In the genomic region with DNA sequence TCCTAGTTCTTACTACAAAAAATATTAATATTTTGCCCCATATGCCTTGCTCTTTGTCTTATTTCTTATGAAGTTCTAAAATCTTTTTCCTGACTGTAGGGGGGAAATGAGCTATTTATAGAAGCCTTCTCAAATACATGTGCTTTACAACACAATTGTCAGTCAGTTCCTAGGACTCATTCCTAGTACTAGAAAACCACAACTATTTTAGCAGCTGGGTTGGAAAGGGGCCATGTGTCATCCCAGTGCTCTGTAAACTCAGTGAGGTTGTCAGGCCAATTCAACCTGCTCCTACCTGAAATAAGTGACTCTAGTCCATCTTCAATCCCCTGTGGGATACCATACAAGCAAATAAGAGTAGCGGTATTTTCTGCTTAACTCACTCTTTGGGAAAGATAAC, we compare ENCODE assay signal across 16 cellular contexts.
DNase-seq lines count a peak whose midpoint lies in the region; ATAC-seq and TF ChIP-seq lines count a peak whose summit lies in the region.
"Had no signal": no experiment of that assay in that cellular context is flagged by ENCODE, and none has a peak within 500 bp of the region (broad histone marks: within the 10 kb centered on the region; RNA-seq: fewer than 3 reads in every experiment).

No MANE protein-coding gene starts in this region.

- H3K4me3 ChIP-seq in fibroblast of mammary gland (ENCODE audit: control insufficient read depth, low read depth, low read length), result no peak overlapping the region
- H3K4me3 ChIP-seq: heart left ventricle, prostate gland, suprapubic skin had no signal

- in situ Hi-C loops in SK-MEL-5 (cut with HindIII; ENCODE audit: low pct_unique_long_range_greater_than_20kb, low sequenced_read_pairs), result no loop called here

- no peak for ATAC-seq in GM18907 (IDR thresholded peaks at IDR 0.05; ENCODE audit: unreplicated experiment)
- ATAC-seq: heart left ventricle had no signal

- DNase-seq in NCI-H2107 treated with DMSO at 0.1 percent for 48 hours (lab: John Stamatoyannopoulos, UW; ENCODE audit: unreplicated experiment), result peak; percentile 11
- no peak for DNase-seq in NCI-H2107 (lab: John Stamatoyannopoulos, UW)
- DNase-seq in SK-MEL-5 (ENCODE audit: low read depth, low spot score), result peak; percentile 31
- peak; percentile 62 for DNase-seq in fibroblast of mammary gland (ENCODE audit: low read depth)
- DNase-seq in smooth muscle cell of the brain vasculature (ENCODE audit: low read depth, low spot score), result peak; percentile 15
- DNase-seq in hypothalamus (lab: John Stamatoyannopoulos, UW), result no peak
- no peak for DNase-seq in HPDE6-E6E7 (ENCODE audit: extremely low spot score)
- DNase-seq: 8988T, DND-41, heart left ventricle, mesendoderm, NCI-H1694, T1000 had no signal

- no peak for TF ChIP-seq CTCF in fibroblast of mammary gland (conservative IDR thresholded peaks at IDR 0.05; ENCODE audit: control insufficient read depth, insufficient read depth, low read depth, low read length)

Comparison
In these comparisons a context has a peak if more than half of its experiments do, and no peak if none do; other contexts are left out.
1. DNase-seq: peak in NCI-H2107 treated with DMSO at 0.1 percent for 48 hours (single experiment), SK-MEL-5 (single experiment), fibroblast of mammary gland (single experiment) and smooth muscle cell of the brain vasculature (single experiment); none in NCI-H2107 (single experiment), hypothalamus (0 of 51) and HPDE6-E6E7 (single experiment).